9 cellular contexts compared by ENCODE assay signal in the genomic region with DNA sequence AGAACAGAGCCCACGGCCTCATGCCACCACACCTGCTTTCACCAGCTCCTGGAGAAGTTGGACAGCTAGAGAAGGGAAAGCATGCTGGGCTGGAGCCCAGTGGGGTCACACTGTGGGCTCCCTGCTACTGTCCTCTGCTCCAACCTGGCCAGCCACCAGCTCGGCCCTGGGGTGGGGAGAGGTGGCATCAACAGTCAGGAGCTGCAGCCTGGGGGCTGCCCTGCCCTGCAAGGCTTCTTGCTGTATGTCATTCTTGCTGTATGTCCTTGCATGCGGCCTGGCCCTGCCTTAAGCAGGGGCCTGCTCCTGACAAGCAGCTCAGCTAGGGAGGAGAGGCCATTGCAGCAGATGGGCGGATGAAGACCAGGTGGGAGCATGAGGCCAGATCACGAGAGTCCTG.
"Had no signal": no experiment of that assay in that cellular context is flagged by ENCODE, and none has a peak within 500 bp of the region (broad histone marks: within the 10 kb centered on the region; RNA-seq: fewer than 3 reads in every experiment).

No MANE protein-coding gene starts in this region.

- DNase-seq: GM23248, GOT3, H7, H9, HCEC 1CT, HFFc6 had no signal

- H3K27ac ChIP-seq: GM23248 had no signal

- H3K4me3 ChIP-seq: GM23248, GM23338, HAP-1 had no signal

- H3K4me1 ChIP-seq: HAP-1 had no signal

- H3K9me3 Mint-ChIP-seq: HFFc6 had no signal

- H3K36me3 ChIP-seq: HAP-1 had no signal

- H3K9me3 ChIP-seq: HAP-1 had no signal

- H3K4me3 Mint-ChIP-seq: GM23338, H9, HFFc6 had no signal

- H3K27ac Mint-ChIP-seq: GM23338, HFFc6 had no signal

- ATAC-seq: GM23338, HCT116 had no signal
